Comparison of ENCODE assay signal across 8 cellular contexts in genomic region chr16:89574681-89575246, GRCh38. TPM values are rescaled to one million over a fixed set of nuclear protein-coding genes. Genes with fewer than 3 reads are reported as not detected.
DNase-seq lines count a peak whose midpoint lies in the region; ATAC-seq and TF ChIP-seq lines count a peak whose summit lies in the region.

No MANE protein-coding gene starts in this region.

- BruUV-seq in mammary epithelial cell (replicated peaks; lab: Mats Ljungman, UMichigan), result no TSS peak

- peaks cover 5 to 30% of the 10 kb centered on the region in 2 donors for H3K27me3 Mint-ChIP-seq in T-cell

- H3K4me2 ChIP-seq in mammary epithelial cell (ENCODE audit: insufficient read depth, low read depth, low read length), result peak overlapping the region; percentile 82

- peak; percentile 64 to 67 for TF ChIP-seq CTCF in mammary epithelial cell (conservative IDR thresholded peaks at IDR 0.05 in 1 of 2, IDR thresholded peaks at IDR 0.05 in 1 of 2; ENCODE audit: extremely low read depth in 1 of 2, insufficient read depth in 1 of 2, low read depth in 1 of 2, low read length in 2 of 2)

- H3K9me3 ChIP-seq in mammary epithelial cell (replicated peaks; ENCODE audit: insufficient read depth, low read length) (no peaks in the 10 kb centered on the region), SJCRH30 (replicated peaks) (no peaks in the 10 kb centered on the region; the same call in 1 of the 2 replicates)

- peak overlapping the region; percentile 75 for H2AFZ ChIP-seq in mammary epithelial cell (ENCODE audit: low read depth, low read length)

- peaks cover 15% of the 10 kb centered on the region for H3K4me1 ChIP-seq in mammary epithelial cell (ENCODE audit: insufficient read depth, low read length)
- H3K4me1 ChIP-seq in SJCRH30, result peaks cover 12% of the 10 kb centered on the region

- H3K9ac ChIP-seq in mammary epithelial cell (ENCODE audit: insufficient read depth, low read length), result no peak overlapping the region

- H3K27ac Mint-ChIP-seq in T-cell, result no peak overlapping the region

- in situ Hi-C loops in mammary epithelial cell (cut with MboI; ENCODE audit: low sequenced_read_pairs in 2 of 2), result loop anchor here in 1 of 2 donors (10.0 kb wide), 1 partner anchor 70 kb away; no protein-coding TSS in a partner anchor

- peaks cover 7% of the 10 kb centered on the region for H3K27me3 ChIP-seq in mammary epithelial cell (ENCODE audit: insufficient read depth, low read length)
- H3K27me3 ChIP-seq in SJCRH30, result no peaks in the 10 kb centered on the region

- no peaks in the 10 kb centered on the region for H3K9me3 Mint-ChIP-seq in T-cell

- H3K79me2 ChIP-seq in mammary epithelial cell (ENCODE audit: insufficient read depth, low read length), result no peaks in the 10 kb centered on the region

- POLR2A ChIA-PET in T-cell (lab: Charles Lee), result interaction anchor here in 1 of 2 donors (0.7 kb wide), 1 partner anchor 289 kb away, joined by 5 read pairs; no protein-coding TSS in a partner anchor

- DNase-seq in GDM1 (lab: John Stamatoyannopoulos, UW) (peak; percentile 13), T-cell (peak in 15 of 34 experiments; percentile 18 to 57 (median 34)), mammary epithelial cell (peak; percentile 41), kidney glomerular epithelial cell (lab: John Stamatoyannopoulos, UW) (peak; percentile 20), occipital lobe (lab: John Stamatoyannopoulos, UW) (no peak), SJCRH30 (no peak)
- peak; percentile 52 for DNase-seq in stimulated activated naive CD4-positive, alpha-beta T cell treated with Interleukin-2 at 50 U/mL for 16 hours (lab: John Stamatoyannopoulos, UW)

- H3K4me1 Mint-ChIP-seq in T-cell, result peaks cover 11 to 24% (median 17%) of the 10 kb centered on the region in 3 donors

- no peaks in the 10 kb centered on the region for H4K20me1 ChIP-seq in mammary epithelial cell (ENCODE audit: insufficient read depth, low read length)

- H3K4me3 ChIP-seq in mammary epithelial cell (replicated peaks in 1 of 3; ENCODE audit: insufficient read depth in 1 of 3, low read depth in 2 of 3, low read length in 3 of 3) (peak overlapping the region in 2 of 3 experiments; percentile 28 to 29), SJCRH30 (no peak overlapping the region)

- no peak overlapping the region for H3K27ac ChIP-seq in mammary epithelial cell (ENCODE audit: insufficient read depth, low read depth, low read length)
- H3K27ac ChIP-seq in SJCRH30, result no peak overlapping the region

- H3K4me3 Mint-ChIP-seq in T-cell, result peak overlapping the region; percentile 44 to 66 (median 59)

- CTCF ChIA-PET in T-cell (lab: Charles Lee) (interaction anchor here in 1 of 2 donors (0.6 kb wide), 1 partner anchor 152 kb away, joined by 6 read pairs; no protein-coding TSS in a partner anchor), mammary epithelial cell (lab: Charles Lee; ENCODE audit: low non-redundant PET) (no interaction called here)

- dilution Hi-C loops in mammary epithelial cell (cut with HindIII; ENCODE audit: low sequenced_read_pairs), result no loop called here

- no peaks in the 10 kb centered on the region for H3K36me3 Mint-ChIP-seq in T-cell

- ATAC-seq in HG03442 (IDR thresholded peaks at IDR 0.05; ENCODE audit: unreplicated experiment) (peak; percentile 41), T-cell (replicated peaks in 1 of 4) (peak; percentile 54 to 69 (median 59))

- intact Hi-C loops in mammary epithelial cell (cut with micrococcal nuclease), result loop anchor here (1.0 to 5.0 kb wide), 3 partner anchors 67 to 288 kb away; no protein-coding TSS in a partner anchor

- 10% methylated on average over 9 of the region's 55 CpGs for WGBS in mammary epithelial cell (ENCODE audit: low coverage, missing lambda C conversion rate)

- H3K36me3 ChIP-seq in mammary epithelial cell (ENCODE audit: insufficient read depth, low read length), result no peaks in the 10 kb centered on the region
- H3K36me3 ChIP-seq in SJCRH30, result no peaks in the 10 kb centered on the region

RNA-seq across cellular contexts. Expression of gene CPNE7, which starts 0.8 kb away (rescaled TPM):
- total RNA-seq in T-cell, result 1 to 10 TPM; 1.9 to 8.7 (median 5.1) TPM
- total RNA-seq in mammary epithelial cell, result 1 to 10 TPM in 1 of 2 donors, not detected in 1; 2.1 TPM
- 1.2 TPM for polyA plus RNA-seq in mammary epithelial cell
- polyA minus RNA-seq in mammary epithelial cell, result 18.1 TPM
- total RNA-seq in occipital lobe, result 14.8 TPM
- not detected in 2 replicates for total RNA-seq in SJCRH30 (2014; rRNA removed; shearing (Covaris generic))

RNA-seq across cellular contexts. Expression of gene RPL13, which starts 14.3 kb away (rescaled TPM):
- 1,000 to 10,000 TPM; 4,444 to 6,530 (median 5,942) TPM for total RNA-seq in T-cell
- total RNA-seq in mammary epithelial cell, result 1,000 to 10,000 TPM; 1,876 to 2,450 TPM
- polyA plus RNA-seq in mammary epithelial cell, result 2,937 TPM
- polyA minus RNA-seq in mammary epithelial cell, result 730 TPM
- total RNA-seq in occipital lobe, result 2,357 TPM
- 5,665 and 6,596 TPM in 2 replicates for total RNA-seq in SJCRH30 (2014; rRNA removed; shearing (Covaris generic))

RNA-seq across cellular contexts. Expression of gene DPEP1, which starts 38.7 kb away (rescaled TPM):
- total RNA-seq in T-cell (under 1 TPM in 1 of 5 donors, not detected in 4; 0.18 TPM), mammary epithelial cell (not detected), occipital lobe (3.9 TPM)
- not detected for polyA plus RNA-seq in mammary epithelial cell
- not detected for polyA minus RNA-seq in mammary epithelial cell
- 1.6 and 1.7 TPM in 2 replicates for total RNA-seq in SJCRH30 (2014; rRNA removed; shearing (Covaris generic))

Comparison
In these comparisons a context has a peak if more than half of its experiments do, and no peak if none do; other contexts are left out.
1. DNase-seq: peak in GDM1 (single experiment), mammary epithelial cell (single experiment), kidney glomerular epithelial cell (single experiment) and stimulated activated naive CD4-positive, alpha-beta T cell treated with Interleukin-2 at 50 U/mL for 16 hours (single experiment); none in occipital lobe (single experiment) and SJCRH30 (0 of 2).